10 cellular contexts compared by ENCODE assay signal in the genomic region with DNA sequence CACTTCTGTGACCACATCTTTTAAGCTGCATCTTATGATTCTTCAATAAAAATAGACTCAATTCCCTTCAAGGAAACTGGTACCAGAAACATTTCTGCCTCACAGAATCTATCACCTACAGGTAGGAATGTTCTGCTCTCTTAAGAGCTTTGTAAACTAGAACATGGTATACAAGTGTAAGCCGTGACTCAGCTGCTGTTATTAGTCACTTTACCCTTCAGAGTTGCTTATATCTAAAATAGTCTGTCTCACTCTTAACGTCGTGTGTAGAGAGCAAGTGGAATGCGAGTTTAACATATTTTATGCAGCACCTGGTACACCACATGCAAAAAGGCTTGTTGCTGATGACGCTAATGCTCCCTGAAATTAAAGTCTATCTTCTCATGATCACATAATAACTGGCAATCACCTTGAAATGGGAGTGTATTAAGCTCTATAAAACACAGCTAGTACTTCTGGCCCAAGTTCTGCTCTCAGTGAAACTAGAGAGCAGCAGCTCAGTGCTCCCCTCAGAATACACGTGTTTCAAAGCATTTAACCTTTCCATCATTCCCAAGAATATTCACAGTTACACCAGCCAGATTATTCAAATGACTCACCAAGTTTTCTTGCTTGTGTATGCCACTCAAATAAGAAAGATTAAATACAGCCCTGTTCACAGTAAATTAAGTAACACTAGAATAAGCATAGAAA.
DNase-seq lines count a peak whose midpoint lies in the region; ATAC-seq and TF ChIP-seq lines count a peak whose summit lies in the region.
"Had no signal": no experiment of that assay in that cellular context is flagged by ENCODE, and none has a peak within 500 bp of the region (broad histone marks: within the 10 kb centered on the region; RNA-seq: fewer than 3 reads in every experiment).

No MANE protein-coding gene starts in this region.

- H2AFZ ChIP-seq in IMR-90 (replicated peaks; ENCODE audit: low read length, poor library complexity): no peak overlapping the region

- peaks cover 5% of the 10 kb centered on the region; the same call in 1 of the 2 replicates for H3K9me3 ChIP-seq in IMR-90 (ENCODE audit: control insufficient read depth, insufficient read depth, low read length)
- H3K9me3 ChIP-seq in psoas muscle: no peaks in the 10 kb centered on the region

- TF ChIP-seq POLR2A in IMR-90 (IDR thresholded peaks at IDR 0.05; ENCODE audit: low read depth, low read length): no peak

- intact Hi-C loops in IMR-90 (cut with micrococcal nuclease): loop anchor here (5.0 to 10.0 kb wide), 2 partner anchors 412 to 1655 kb away; no protein-coding TSS in a partner anchor
- intact Hi-C loops in psoas muscle (cut with DNase I): no loop called here
- intact Hi-C loops in Right ventricle myocardium superior (cut with DNase I): no loop called here

- H3K27me3 ChIP-seq in IMR-90 (ENCODE audit: control insufficient read depth, insufficient read depth, low read length) (no peaks in the 10 kb centered on the region), psoas muscle (ENCODE audit: insufficient read depth in 3 of 3, low read length in 2 of 3) (no peaks in the 10 kb centered on the region)
- H3K27me3 ChIP-seq: suprapubic skin had no signal

- H4K5ac ChIP-seq in IMR-90 (ENCODE audit: low read depth, low read length): peak overlapping the region; percentile 40; the same call in 1 of the 2 replicates

- H3K4me1 ChIP-seq in IMR-90 (ENCODE audit: control insufficient read depth, insufficient read depth, low read length) (peaks cover 13% of the 10 kb centered on the region), psoas muscle (peaks cover 10% of the 10 kb centered on the region)
- H3K4me1 ChIP-seq: suprapubic skin had no signal

- H2BK20ac ChIP-seq in IMR-90 (ENCODE audit: low read depth, low read length): peak overlapping the region; percentile 99

- ATAC-seq in GM18867 (IDR thresholded peaks at IDR 0.05; ENCODE audit: unreplicated experiment) (peak; percentile 48), IMR-90 (ENCODE audit: low read depth) (peak; percentile 81), psoas muscle (peak; percentile 94 to 98 (median 96)), GM21360 (IDR thresholded peaks at IDR 0.05; ENCODE audit: unreplicated experiment) (no peak), Right ventricle myocardium superior (ENCODE audit: poor library complexity) (no peak)

- H3K4ac ChIP-seq in IMR-90 (ENCODE audit: low read depth, low read length): peak overlapping the region; percentile 69

- 0 out of 2 replicates have a peak overlapping the region, but pooled peaks have one; percentile 75 for H3K23ac ChIP-seq in IMR-90 (ENCODE audit: low read depth, low read length)

- no peak overlapping the region for H2AK9ac ChIP-seq in IMR-90 (replicated peaks; ENCODE audit: low read depth, low read length, poor library complexity)

- H2BK5ac ChIP-seq in IMR-90 (ENCODE audit: low read depth, low read length, poor library complexity, severe bottlenecking): peak overlapping the region; percentile 81

- no TSS peak for BruUV-seq in IMR-90 (replicated peaks; lab: Mats Ljungman, UMichigan)

- dilution Hi-C loops in IMR-90 (cut with HindIII; ENCODE audit: low sequenced_read_pairs, unreplicated experiment): no loop called here

- DNase-seq in IMR-90: peak; percentile 98
- peak; percentile 92 for DNase-seq in choroid plexus epithelial cell (ENCODE audit: low read depth)
- DNase-seq in psoas muscle: no peak
- no peak for DNase-seq in NCI-H748 (lab: John Stamatoyannopoulos, UW; ENCODE audit: unreplicated experiment)
- DNase-seq in Right ventricle myocardium superior: no peak
- DNase-seq: NCI-H1092 treated with DMSO at 0.1 percent for 48 hours, small intestine had no signal

- peak overlapping the region; percentile 73; the same call in 1 of the 2 replicates for H3K14ac ChIP-seq in IMR-90 (replicated peaks; ENCODE audit: low read depth, low read length)

- H3K4me3 ChIP-seq in IMR-90 (ENCODE audit: insufficient read depth, low read depth, low read length): no peak overlapping the region
- H3K4me3 ChIP-seq in choroid plexus epithelial cell (ENCODE audit: low read depth, low read length): no peak overlapping the region
- peak overlapping the region; percentile 41 for H3K4me3 ChIP-seq in psoas muscle
- H3K4me3 ChIP-seq: suprapubic skin had no signal

- peak overlapping the region; percentile 92 for H2BK120ac ChIP-seq in IMR-90 (ENCODE audit: low read depth, low read length)

- 0 out of 2 replicates have a peak overlapping the region, but pooled peaks have one; percentile 9 for H2AK5ac ChIP-seq in IMR-90 (ENCODE audit: low read depth, low read length)

- H3K18ac ChIP-seq in IMR-90 (ENCODE audit: low read depth, low read length): peak overlapping the region; percentile 80; the same call in 1 of the 2 replicates

- TF ChIP-seq RAD21 in IMR-90 (IDR thresholded peaks at IDR 0.05; ENCODE audit: low read length): peak; percentile 47

- no peaks in the 10 kb centered on the region for H3K36me3 ChIP-seq in IMR-90 (ENCODE audit: control insufficient read depth, insufficient read depth, low read length)
- no peaks in the 10 kb centered on the region for H3K36me3 ChIP-seq in psoas muscle (ENCODE audit: insufficient read depth in 1 of 2, low read depth in 1 of 2)
- H3K36me3 ChIP-seq: suprapubic skin had no signal

- H4K8ac ChIP-seq in IMR-90 (ENCODE audit: low read depth in 2 of 2, low read length in 2 of 2): peak overlapping the region; percentile 25 to 74; a peak in 3 of 4 replicates

- peak overlapping the region; percentile 86 for H3K4me2 ChIP-seq in IMR-90 (ENCODE audit: low read depth, low read length)

- no CpG with 5 or more reads among the region's 6 CpGs for WGBS in IMR-90 (ENCODE audit: extremely low coverage in 2 of 2, insufficient read length in 1 of 2), 2 experiments
- WGBS in psoas muscle, 3 donors: 30 to 37% (median 32%) methylated on average over 6 of the region's 6 CpGs

- in situ Hi-C loops in IMR-90 (cut with MboI; ENCODE audit: low sequenced_read_pairs): no loop called here

- H3K27ac ChIP-seq in IMR-90 (ENCODE audit: insufficient read depth, low read length) (peak overlapping the region; percentile 5; the same call in 1 of the 2 replicates), psoas muscle (peak overlapping the region; percentile 83)
- H3K27ac ChIP-seq: suprapubic skin had no signal

- peaks cover 0 to 3% of the 10 kb centered on the region in 2 experiments; a peak in 1 of 4 replicates for H3K79me1 ChIP-seq in IMR-90 (ENCODE audit: low read depth in 1 of 2, low read length in 2 of 2)

- H3K9ac ChIP-seq in IMR-90 (ENCODE audit: low read depth, low read length): no peak overlapping the region

- no peaks in the 10 kb centered on the region for H4K20me1 ChIP-seq in IMR-90 (ENCODE audit: insufficient read depth, low read length)

- H2BK15ac ChIP-seq in IMR-90 (ENCODE audit: low read depth, low read length): peak overlapping the region; percentile 65; the same call in 2 of the 3 replicates

- TF ChIP-seq CTCF in IMR-90 (conservative IDR thresholded peaks at IDR 0.05; ENCODE audit: low read depth, low read length): peak; percentile 58
- TF ChIP-seq CTCF in choroid plexus epithelial cell (conservative IDR thresholded peaks at IDR 0.05; ENCODE audit: low read depth, low read length): peak; percentile 54
- TF ChIP-seq CTCF in psoas muscle (IDR thresholded peaks at IDR 0.05): peak; percentile 54

- POLR2A ChIA-PET in IMR-90 (lab: Charles Lee; ENCODE audit: unreplicated experiment): no interaction called here

- CTCF ChIA-PET in IMR-90 (lab: Yijun Ruan, JAX): interaction anchor here (1.1 kb wide), 1 partner anchor 152 kb away, joined by 3 read pairs; no protein-coding TSS in a partner anchor

- peaks cover 6% of the 10 kb centered on the region for H3K9me1 ChIP-seq in IMR-90 (ENCODE audit: insufficient read depth, low read length)

- H3K56ac ChIP-seq in IMR-90 (ENCODE audit: extremely low read depth, insufficient read depth, low read length): peak overlapping the region; percentile 52; the same call in 1 of the 2 replicates

- peak overlapping the region; percentile 89 for H4K91ac ChIP-seq in IMR-90 (ENCODE audit: insufficient read depth, low read depth, low read length)

TF ChIP-seq in IMR-90, 13 proteins besides CTCF, POLR2A, EP300 and RAD21:
- peak; percentile 40 for TF ChIP-seq BHLHE40 (IDR thresholded peaks at IDR 0.05; ENCODE audit: low read depth, low read length)
- no peak for TF ChIP-seq CHD1 (IDR thresholded peaks at IDR 0.05; ENCODE audit: low read depth, low read length)
- TF ChIP-seq NFE2L2 (IDR thresholded peaks at IDR 0.05; ENCODE audit: low read depth, low read length): peak; percentile 57; the same call in 1 of the 2 replicates
- peak; percentile 94 for TF ChIP-seq RCOR1 (IDR thresholded peaks at IDR 0.05; ENCODE audit: insufficient replicate concordance, low read length)
- TF ChIP-seq, protein P1, sequence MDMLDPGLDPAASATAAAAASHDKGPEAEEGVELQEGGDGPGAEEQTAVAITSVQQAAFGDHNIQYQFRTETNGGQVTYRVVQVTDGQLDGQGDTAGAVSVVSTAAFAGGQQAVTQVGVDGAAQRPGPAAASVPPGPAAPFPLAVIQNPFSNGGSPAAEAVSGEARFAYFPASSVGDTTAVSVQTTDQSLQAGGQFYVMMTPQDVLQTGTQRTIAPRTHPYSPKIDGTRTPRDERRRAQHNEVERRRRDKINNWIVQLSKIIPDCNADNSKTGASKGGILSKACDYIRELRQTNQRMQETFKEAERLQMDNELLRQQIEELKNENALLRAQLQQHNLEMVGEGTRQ (IDR thresholded peaks at IDR 0.05; ENCODE audit: low read depth, low read length): peak; percentile 31; the same call in 1 of the 2 replicates
- peak; percentile 85; the same call in 1 of the 2 replicates for TF ChIP-seq FOS (IDR thresholded peaks at IDR 0.05; ENCODE audit: low read depth, low read length)

Comparison
In these comparisons a context has a peak if more than half of its experiments do, and no peak if none do; other contexts are left out.
1. ATAC-seq: peak in GM18867 (single experiment), IMR-90 (single experiment) and psoas muscle (4 of 4); none in GM21360 (single experiment) and Right ventricle myocardium superior (single experiment).
2. DNase-seq: peak in IMR-90 (single experiment) and choroid plexus epithelial cell (single experiment); none in psoas muscle (0 of 2), NCI-H748 (single experiment) and Right ventricle myocardium superior (single experiment).
3. Peak in every context shown above with its lines, with median percentiles within 50 percentile points of each other: CTCF ChIP-seq.